In the genomic region with DNA sequence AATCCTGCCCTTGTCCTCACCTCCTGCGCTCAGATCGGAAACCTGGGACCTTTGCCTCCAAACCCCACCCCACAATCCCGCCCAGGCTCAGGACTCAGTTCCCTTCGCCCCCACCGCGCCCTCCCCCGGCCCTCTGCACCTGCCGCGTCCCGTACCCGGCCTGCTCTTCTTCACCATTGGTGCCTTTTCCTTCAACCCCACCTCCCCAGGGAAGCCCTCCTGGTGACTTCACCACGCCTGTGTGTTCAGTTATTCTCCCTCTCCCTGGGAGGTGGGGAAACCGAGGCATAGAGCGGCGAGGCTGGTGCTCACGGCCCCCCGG, we compare ENCODE assay signal across 10 cellular contexts. TPM values are rescaled to one million over a fixed set of nuclear protein-coding genes. Genes with fewer than 3 reads are reported as not detected.
A peak's percentile ranks its signal among the peaks of the same experiment; 100 is the strongest.
DNase-seq lines count a peak whose midpoint lies in the region; ATAC-seq and TF ChIP-seq lines count a peak whose summit lies in the region.
"Had no signal": no experiment of that assay in that cellular context is flagged by ENCODE, and none has a peak within 500 bp of the region (broad histone marks: within the 10 kb centered on the region; RNA-seq: fewer than 3 reads in every experiment).

No MANE protein-coding gene starts in this region.

- H2AFZ ChIP-seq in Karpas-422 (ENCODE audit: low read length), result peak overlapping the region; percentile 92; the same call in 1 of the 2 replicates

- H3K9me2 ChIP-seq in Karpas-422 (replicated peaks; ENCODE audit: insufficient read depth, low read length), result no peaks in the 10 kb centered on the region

- H4K20me1 ChIP-seq in Karpas-422 (ENCODE audit: insufficient read depth, low read depth, low read length), result no peaks in the 10 kb centered on the region

- no peaks in the 10 kb centered on the region for H3K27me3 ChIP-seq in Karpas-422 (ENCODE audit: low read length)
- peaks cover 0 to 85% (median 30%) of the 10 kb centered on the region in 3 donors for H3K27me3 ChIP-seq in psoas muscle (ENCODE audit: insufficient read depth in 3 of 3, low read length in 2 of 3)

- H3K36me3 Mint-ChIP-seq in activated T-helper 17 cell treated with anti-CD3 and anti-CD28 coated beads, Interleukin-2, amount 50 U/mL, for 72 hours (ENCODE audit: low read depth), result no peaks in the 10 kb centered on the region

- H3K27me3 Mint-ChIP-seq in activated T-helper 17 cell treated with anti-CD3 and anti-CD28 coated beads, Interleukin-2, amount 50 U/mL, for 72 hours, result peaks cover 27% of the 10 kb centered on the region

- peak overlapping the region; percentile 70 for H3K9ac ChIP-seq in Karpas-422 (ENCODE audit: low read length)

- peak; percentile 24 for ATAC-seq in activated T-helper 17 cell treated with anti-CD3 and anti-CD28 coated beads, Interleukin-2, amount 50 U/mL, for 72 hours (replicated peaks)
- ATAC-seq in psoas muscle (peak in 1 of 4 donors; percentile 21), GM18868 (IDR thresholded peaks at IDR 0.05; ENCODE audit: unreplicated experiment) (no peak)

- no peaks in the 10 kb centered on the region for H3K9me3 Mint-ChIP-seq in activated T-helper 17 cell treated with anti-CD3 and anti-CD28 coated beads, Interleukin-2, amount 50 U/mL, for 72 hours
- H3K9me3 Mint-ChIP-seq: neural crest cell had no signal

- WGBS in psoas muscle, 3 donors, result 5 to 9% (median 9%) methylated on average over 15 to 17 of the region's 17 CpGs

- H3K9me3 ChIP-seq in Karpas-422 (ENCODE audit: low read length) (no peaks in the 10 kb centered on the region), psoas muscle (no peaks in the 10 kb centered on the region)

- intact Hi-C loops in psoas muscle (cut with DNase I) (loop anchor here (2.0 to 10.0 kb wide), 4 partner anchors 113 to 156 kb away; no protein-coding TSS in a partner anchor), head of caudate nucleus (cut with DNase I) (no loop called here)

- H3K4me3 ChIP-seq in Karpas-422 (ENCODE audit: low read length) (peak overlapping the region; percentile 62; the same call in 1 of the 2 replicates), psoas muscle (peak overlapping the region; percentile 22)

- H3K27ac ChIP-seq in Karpas-422 (ENCODE audit: low read length), result no peak overlapping the region
- no peak overlapping the region for H3K27ac ChIP-seq in psoas muscle

- H3K36me3 ChIP-seq in Karpas-422 (ENCODE audit: insufficient read depth, low read length) (no peaks in the 10 kb centered on the region), psoas muscle (ENCODE audit: insufficient read depth in 1 of 2, low read depth in 1 of 2) (no peaks in the 10 kb centered on the region)

- H3K4me1 Mint-ChIP-seq in activated T-helper 17 cell treated with anti-CD3 and anti-CD28 coated beads, Interleukin-2, amount 50 U/mL, for 72 hours, result peaks cover 9% of the 10 kb centered on the region

- TF ChIP-seq CTCF in psoas muscle (IDR thresholded peaks at IDR 0.05), result no peak

- DNase-seq in DMS53 (lab: John Stamatoyannopoulos, UW), result peak; percentile 27
- no peak for DNase-seq in DMS53 treated with DMSO at 0.1 percent for 48 hours (lab: John Stamatoyannopoulos, UW; ENCODE audit: unreplicated experiment)
- no peak for DNase-seq in Karpas-422
- no peak for DNase-seq in psoas muscle
- no peak for DNase-seq in head of caudate nucleus
- DNase-seq in SKM-1 (lab: John Stamatoyannopoulos, UW; ENCODE audit: unreplicated experiment), result no peak
- DNase-seq: NCI-H2171 had no signal

- H3K4me3 Mint-ChIP-seq in activated T-helper 17 cell treated with anti-CD3 and anti-CD28 coated beads, Interleukin-2, amount 50 U/mL, for 72 hours, result peak overlapping the region; percentile 38
- H3K4me3 Mint-ChIP-seq: neural crest cell had no signal

- no peaks in the 10 kb centered on the region for H3K79me2 ChIP-seq in Karpas-422 (ENCODE audit: low read length)

- no peak overlapping the region for H3K27ac Mint-ChIP-seq in activated T-helper 17 cell treated with anti-CD3 and anti-CD28 coated beads, Interleukin-2, amount 50 U/mL, for 72 hours

- H3K4me1 ChIP-seq in Karpas-422 (ENCODE audit: low read length), result peaks cover 44% of the 10 kb centered on the region
- peaks cover 8% of the 10 kb centered on the region for H3K4me1 ChIP-seq in psoas muscle

- H3K4me2 ChIP-seq in Karpas-422 (ENCODE audit: low read depth, low read length, poor library complexity, severe bottlenecking), result peak overlapping the region; percentile 75

RNA-seq across cellular contexts. Expression of a gene that starts 19.3 kb away (rescaled TPM):
- 91.5 and 284 TPM in 2 replicates for total RNA-seq in Karpas-422 (2014; rRNA removed; shearing (Covaris generic); ENCODE audit: low replicate concordance)
- 10 to 100 TPM; 53.6 to 87.0 TPM for total RNA-seq in activated T-helper 17 cell treated with anti-CD3 and anti-CD28 coated beads, Interleukin-2, amount 50 U/mL, for 72 hours
- 10 to 100 TPM; 20.1 to 26.7 (median 23.0) TPM for total RNA-seq in psoas muscle
- polyA plus RNA-seq in psoas muscle, result 10 to 100 TPM; 24.6 to 33.8 (median 31.2) TPM
